1 cellular context compared by ENCODE assay signal in the genomic region with DNA sequence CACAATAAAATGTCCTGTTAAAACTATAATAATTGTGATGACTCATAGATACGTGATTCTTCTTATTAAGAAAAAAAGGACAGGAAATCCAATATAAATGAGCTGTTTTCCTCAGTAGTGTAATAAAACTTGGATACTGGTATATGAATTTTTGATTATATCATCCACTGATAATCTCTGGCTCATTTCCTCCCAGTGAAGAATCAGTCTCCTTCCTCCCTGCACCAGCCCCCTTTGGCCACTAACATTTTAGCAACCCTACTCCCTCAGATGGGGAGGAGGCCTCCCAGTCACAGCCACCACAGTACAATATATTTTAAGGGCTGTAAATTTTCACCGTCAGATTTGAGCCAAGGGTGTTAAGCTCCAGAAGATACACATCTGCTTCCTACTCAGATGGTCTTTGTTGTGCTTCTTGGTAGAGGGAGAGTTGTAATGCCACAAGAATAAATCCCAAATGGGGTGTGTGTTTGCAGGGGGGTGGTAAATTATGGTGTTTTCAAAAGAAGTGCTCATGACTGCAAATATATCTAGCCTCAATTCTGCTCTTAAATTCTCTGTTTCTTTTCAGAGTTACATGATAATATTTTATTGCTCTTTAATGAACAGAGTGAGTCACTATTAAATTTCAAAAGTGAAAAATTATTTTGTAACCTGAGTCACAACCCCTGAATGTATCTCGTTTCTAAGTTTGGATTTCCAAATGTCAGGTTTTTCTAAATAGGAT.
A peak's percentile ranks its signal among the peaks of the same experiment; 100 is the strongest.
TF ChIP-seq lines count a peak whose summit lies in the region.

No MANE protein-coding gene starts in this region.

TF ChIP-seq in SK-N-SH, 30 proteins besides CTCF, POLR2A, EP300 and RAD21 (continued from another document):
- TF ChIP-seq, protein P1, sequence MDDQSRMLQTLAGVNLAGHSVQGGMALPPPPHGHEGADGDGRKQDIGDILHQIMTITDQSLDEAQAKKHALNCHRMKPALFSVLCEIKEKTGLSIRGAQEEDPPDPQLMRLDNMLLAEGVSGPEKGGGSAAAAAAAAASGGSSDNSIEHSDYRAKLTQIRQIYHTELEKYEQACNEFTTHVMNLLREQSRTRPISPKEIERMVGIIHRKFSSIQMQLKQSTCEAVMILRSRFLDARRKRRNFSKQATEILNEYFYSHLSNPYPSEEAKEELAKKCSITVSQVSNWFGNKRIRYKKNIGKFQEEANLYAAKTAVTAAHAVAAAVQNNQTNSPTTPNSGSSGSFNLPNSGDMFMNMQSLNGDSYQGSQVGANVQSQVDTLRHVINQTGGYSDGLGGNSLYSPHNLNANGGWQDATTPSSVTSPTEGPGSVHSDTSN (IDR thresholded peaks at IDR 0.05) = peak; percentile 39; the same call in 1 of the 2 replicates
- TF ChIP-seq RCOR1 (IDR thresholded peaks at IDR 0.05; ENCODE audit: low read length) (no peak), RXRA (IDR thresholded peaks at IDR 0.05; ENCODE audit: borderline replicate concordance, low read depth) (no peak; the same call in 1 of the 2 replicates), NRF1 (IDR thresholded peaks at IDR 0.05; ENCODE audit: low read depth, low read length) (no peak), MEF2A (IDR thresholded peaks at IDR 0.05; ENCODE audit: borderline replicate concordance, low read depth) (no peak), JUND (IDR thresholded peaks at IDR 0.05) (peak; percentile 47), FOXM1 (IDR thresholded peaks at IDR 0.05; ENCODE audit: low read depth) (peak; percentile 43; the same call in 1 of the 2 replicates), POLR2AphosphoS5 (IDR thresholded peaks at IDR 0.05; ENCODE audit: low read depth, low read length) (no peak), GABPA (IDR thresholded peaks at IDR 0.05; ENCODE audit: low read depth) (no peak), FOSL2 (IDR thresholded peaks at IDR 0.05; ENCODE audit: borderline replicate concordance, low read depth) (peak; percentile 58; the same call in 1 of the 2 replicates), MXI1 (IDR thresholded peaks at IDR 0.05; ENCODE audit: low read depth, low read length) (no peak), TCF12 (IDR thresholded peaks at IDR 0.05) (peak; percentile 61), RFX5 (IDR thresholded peaks at IDR 0.05; ENCODE audit: low read length) (no peak), SMC3 (IDR thresholded peaks at IDR 0.05; ENCODE audit: low read depth, low read length) (no peak), FOXJ3 (CRISPR knock-in tag; IDR thresholded peaks at IDR 0.05) (no peak), CHD2 (IDR thresholded peaks at IDR 0.05; ENCODE audit: low read length, partially characterized antibody) (no peak), ELF1 (IDR thresholded peaks at IDR 0.05) (no peak), TAF1 (IDR thresholded peaks at IDR 0.05; ENCODE audit: borderline replicate concordance, low read depth, low read length) (no peak), SIN3A (IDR thresholded peaks at IDR 0.05; ENCODE audit: borderline replicate concordance, low read depth, low read length) (no peak)
- TF ChIP-seq, protein P2, sequence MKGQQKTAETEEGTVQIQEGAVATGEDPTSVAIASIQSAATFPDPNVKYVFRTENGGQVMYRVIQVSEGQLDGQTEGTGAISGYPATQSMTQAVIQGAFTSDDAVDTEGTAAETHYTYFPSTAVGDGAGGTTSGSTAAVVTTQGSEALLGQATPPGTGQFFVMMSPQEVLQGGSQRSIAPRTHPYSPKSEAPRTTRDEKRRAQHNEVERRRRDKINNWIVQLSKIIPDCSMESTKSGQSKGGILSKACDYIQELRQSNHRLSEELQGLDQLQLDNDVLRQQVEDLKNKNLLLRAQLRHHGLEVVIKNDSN (IDR thresholded peaks at IDR 0.05; ENCODE audit: borderline replicate concordance, low read depth) = no peak
- TF ChIP-seq, protein P3, sequence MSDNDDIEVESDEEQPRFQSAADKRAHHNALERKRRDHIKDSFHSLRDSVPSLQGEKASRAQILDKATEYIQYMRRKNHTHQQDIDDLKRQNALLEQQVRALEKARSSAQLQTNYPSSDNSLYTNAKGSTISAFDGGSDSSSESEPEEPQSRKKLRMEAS (IDR thresholded peaks at IDR 0.05; ENCODE audit: low read depth) = no peak
- TF ChIP-seq, protein P4, sequence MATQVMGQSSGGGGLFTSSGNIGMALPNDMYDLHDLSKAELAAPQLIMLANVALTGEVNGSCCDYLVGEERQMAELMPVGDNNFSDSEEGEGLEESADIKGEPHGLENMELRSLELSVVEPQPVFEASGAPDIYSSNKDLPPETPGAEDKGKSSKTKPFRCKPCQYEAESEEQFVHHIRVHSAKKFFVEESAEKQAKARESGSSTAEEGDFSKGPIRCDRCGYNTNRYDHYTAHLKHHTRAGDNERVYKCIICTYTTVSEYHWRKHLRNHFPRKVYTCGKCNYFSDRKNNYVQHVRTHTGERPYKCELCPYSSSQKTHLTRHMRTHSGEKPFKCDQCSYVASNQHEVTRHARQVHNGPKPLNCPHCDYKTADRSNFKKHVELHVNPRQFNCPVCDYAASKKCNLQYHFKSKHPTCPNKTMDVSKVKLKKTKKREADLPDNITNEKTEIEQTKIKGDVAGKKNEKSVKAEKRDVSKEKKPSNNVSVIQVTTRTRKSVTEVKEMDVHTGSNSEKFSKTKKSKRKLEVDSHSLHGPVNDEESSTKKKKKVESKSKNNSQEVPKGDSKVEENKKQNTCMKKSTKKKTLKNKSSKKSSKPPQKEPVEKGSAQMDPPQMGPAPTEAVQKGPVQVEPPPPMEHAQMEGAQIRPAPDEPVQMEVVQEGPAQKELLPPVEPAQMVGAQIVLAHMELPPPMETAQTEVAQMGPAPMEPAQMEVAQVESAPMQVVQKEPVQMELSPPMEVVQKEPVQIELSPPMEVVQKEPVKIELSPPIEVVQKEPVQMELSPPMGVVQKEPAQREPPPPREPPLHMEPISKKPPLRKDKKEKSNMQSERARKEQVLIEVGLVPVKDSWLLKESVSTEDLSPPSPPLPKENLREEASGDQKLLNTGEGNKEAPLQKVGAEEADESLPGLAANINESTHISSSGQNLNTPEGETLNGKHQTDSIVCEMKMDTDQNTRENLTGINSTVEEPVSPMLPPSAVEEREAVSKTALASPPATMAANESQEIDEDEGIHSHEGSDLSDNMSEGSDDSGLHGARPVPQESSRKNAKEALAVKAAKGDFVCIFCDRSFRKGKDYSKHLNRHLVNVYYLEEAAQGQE (IDR thresholded peaks at IDR 0.05; ENCODE audit: low read depth, low read length) = no peak
